In genomic region chr13:26946675-26947342, GRCh38 we compare ENCODE assay signal across 9 cellular contexts.
A peak's percentile ranks its signal among the peaks of the same experiment; 100 is the strongest.
DNase-seq lines count a peak whose midpoint lies in the region; ATAC-seq and TF ChIP-seq lines count a peak whose summit lies in the region.
"Had no signal": no experiment of that assay in that cellular context is flagged by ENCODE, and none has a peak within 500 bp of the region (broad histone marks: within the 10 kb centered on the region; RNA-seq: fewer than 3 reads in every experiment).

No MANE protein-coding gene starts in this region.

- ATAC-seq in GM19397 (IDR thresholded peaks at IDR 0.05; ENCODE audit: unreplicated experiment), result no peak

- no peak overlapping the region for H3K4me3 Mint-ChIP-seq in HFFc6

- peaks cover 8% of the 10 kb centered on the region for H3K27me3 Mint-ChIP-seq in HFFc6 (ENCODE audit: insufficient read depth)

- H3K4me1 Mint-ChIP-seq in HFFc6 (ENCODE audit: low read depth), result peaks cover 13% of the 10 kb centered on the region

- H3K36me3 Mint-ChIP-seq in HFFc6 (ENCODE audit: low read depth), result no peaks in the 10 kb centered on the region

- no peak overlapping the region for H3K27ac Mint-ChIP-seq in HFFc6

- H3K9me3 Mint-ChIP-seq in HFFc6, result no peaks in the 10 kb centered on the region

- peak; percentile 92 for DNase-seq in DMS53 treated with DMSO at 0.1 percent for 48 hours (lab: John Stamatoyannopoulos, UW; ENCODE audit: unreplicated experiment)
- peak; percentile 50 for DNase-seq in HFFc6
- peak; percentile 58 for DNase-seq in NCI-H460 (ENCODE audit: extremely low read depth, low read depth)
- DNase-seq in astrocyte of the cerebellum (ENCODE audit: low read depth), result peak; percentile 28
- peak; percentile 52 for DNase-seq in iPS-NIHi11 (ENCODE audit: low spot score)
- peak; percentile 21 for DNase-seq in stromal cell of bone marrow (ENCODE audit: low read depth)
- DNase-seq in stimulated activated CD4-positive, alpha-beta T cell treated with anti-CD3 and anti-CD28 coated beads, Interleukin-4, amount 100 ng/mL, for 1 hour, result no peak

- no peak overlapping the region for H3K4me3 ChIP-seq in astrocyte of the cerebellum (ENCODE audit: low read depth, low read length)
- H3K4me3 ChIP-seq: SJSA1 had no signal

- TF ChIP-seq CTCF in HFFc6 (IDR thresholded peaks at IDR 0.05) (peak; percentile 84), astrocyte of the cerebellum (IDR thresholded peaks at IDR 0.05; ENCODE audit: low read depth, low read length, missing control alignments) (peak; percentile 63)

- in situ Hi-C loops in astrocyte of the cerebellum (cut with HindIII; ENCODE audit: low sequenced_read_pairs), result loop anchor here (5.0 kb wide), 1 partner anchor 50 kb away; no protein-coding TSS in a partner anchor
